In the genomic region with DNA sequence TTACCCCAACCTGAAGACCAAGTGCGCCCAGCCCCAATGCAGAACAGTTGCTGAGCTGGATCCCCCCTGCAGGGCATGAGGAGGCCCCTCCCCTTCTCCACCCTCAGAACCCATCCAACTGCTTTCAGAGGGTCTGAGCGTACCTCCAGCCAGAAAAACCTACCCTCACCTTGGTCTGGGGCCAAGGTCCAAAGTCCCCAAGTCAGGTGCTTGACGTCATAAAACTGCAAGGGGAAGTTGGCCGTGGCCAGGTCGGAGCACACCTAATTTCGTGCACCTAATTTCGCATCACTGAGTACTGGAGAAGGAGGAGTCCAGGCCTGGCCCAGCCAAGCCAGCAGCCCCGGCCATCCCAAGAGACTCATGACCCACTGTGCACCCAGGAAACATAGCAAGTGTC, we compare ENCODE assay signal across 23 cellular contexts.
"Had no signal": no experiment of that assay in that cellular context is flagged by ENCODE, and none has a peak within 500 bp of the region (broad histone marks: within the 10 kb centered on the region; RNA-seq: fewer than 3 reads in every experiment).

No MANE protein-coding gene starts in this region.

- H3K4me3 ChIP-seq: adrenal gland, cardiac muscle cell, coronary artery, dorsolateral prefrontal cortex, psoas muscle, tibial nerve had no signal

- H3K36me3 ChIP-seq: adrenal gland, cardiac muscle cell, tibial nerve, WERI-Rb-1 had no signal

- H3K27me3 ChIP-seq: adrenal gland, cardiac muscle cell, dorsolateral prefrontal cortex, tibial nerve had no signal

- H3K9me3 ChIP-seq: adrenal gland, psoas muscle had no signal

- H3K79me2 ChIP-seq: parathyroid adenoma had no signal

- H2AFZ ChIP-seq: parathyroid adenoma had no signal

- DNase-seq: activated CD4-positive, alpha-beta memory T cell treated with anti-CD3 and anti-CD28 coated beads for 36 hours; activated CD4-positive, alpha-beta T cell treated with anti-CD3 and anti-CD28 coated beads, Interleukin-2, amount 10 ng/mL, durations not matched to agents 24 days and 14 days; activated CD8-positive, alpha-beta memory T cell treated with anti-CD3 and anti-CD28 coated beads, Interleukin-2, amount 50 U/mL, for 4 hours; activated effector memory CD4-positive, alpha-beta T cell treated with anti-CD3 and anti-CD28 coated beads, Interleukin-2, amount 50 U/mL, for 16 hours; activated naive CD4-positive, alpha-beta T cell treated with anti-CD3 and anti-CD28 coated beads for 36 hours; activated naive CD8-positive, alpha-beta T cell treated with anti-CD3 and anti-CD28 coated beads for 36 hours; activated T-cell treated with anti-CD3 and anti-CD28 coated beads, Interleukin-2, amount 50 U/mL, for 1 hour; adrenal gland; aorta; cerebellar nuclear complex; dorsolateral prefrontal cortex; effector memory CD4-positive, alpha-beta T cell; left ventricle myocardium superior; mammary epithelial cell; naive thymus-derived CD4-positive, alpha-beta T cell; psoas muscle; stimulated activated naive CD4-positive, alpha-beta T cell treated with Interleukin-2 at 50 U/mL for 16 hours; WERI-Rb-1 had no signal

- H3K27ac ChIP-seq: adrenal gland, cardiac muscle cell, coronary artery, dorsolateral prefrontal cortex, parathyroid adenoma, psoas muscle, tibial nerve, WERI-Rb-1 had no signal

- ATAC-seq: activated CD4-positive, CD25-positive, alpha-beta regulatory T cell treated with anti-CD3 and anti-CD28 coated beads, Interleukin-2, amount 50 U/mL, for 24 hours; left ventricle myocardium superior; naive thymus-derived CD4-positive, alpha-beta T cell; psoas muscle had no signal

- H3K4me1 ChIP-seq: adrenal gland, parathyroid adenoma, psoas muscle, tibial nerve had no signal
